Comparison of ENCODE assay signal across 8 cellular contexts in the genomic region with DNA sequence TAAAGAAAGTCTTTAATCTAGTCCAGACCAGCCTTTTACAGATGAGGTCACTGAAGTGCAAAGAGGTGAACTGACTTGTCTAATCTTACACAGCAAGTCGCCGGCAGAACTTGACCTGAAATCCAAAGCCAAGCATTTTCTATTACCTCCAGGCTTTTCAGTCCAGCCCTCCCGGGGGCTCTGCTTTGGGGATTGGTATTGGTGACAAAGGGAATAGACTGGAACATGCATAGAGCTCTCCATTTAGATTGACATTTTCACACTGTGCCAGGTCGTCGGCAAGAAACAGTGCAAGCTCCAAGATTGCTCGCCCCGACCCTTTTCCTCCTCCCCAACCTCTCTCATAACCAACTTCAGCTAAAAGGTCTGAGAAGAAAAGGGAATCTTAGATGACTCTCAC.
"Had no signal": no experiment of that assay in that cellular context is flagged by ENCODE, and none has a peak within 500 bp of the region (broad histone marks: within the 10 kb centered on the region; RNA-seq: fewer than 3 reads in every experiment).

No MANE protein-coding gene starts in this region.

- DNase-seq: GDM1, GF-D8 had no signal

- ATAC-seq: GM12878 had no signal

- H3K4me3 ChIP-seq: GM12878 had no signal

- FAIRE-seq: G401.6, GM12878, GM12891, GM12892, GM18507, GM19239 had no signal
